ENCODE assay signal across 8 cellular contexts in genomic region chr10:61000769-61001730, GRCh38. TPM values are rescaled to one million over a fixed set of nuclear protein-coding genes. Genes with fewer than 3 reads are reported as not detected.
DNase-seq lines count a peak whose midpoint lies in the region; ATAC-seq and TF ChIP-seq lines count a peak whose summit lies in the region.

No MANE protein-coding gene starts in this region.

- TF ChIP-seq CTCF in adrenal gland (IDR thresholded peaks at IDR 0.05): no peak

- no peak for TF ChIP-seq POLR2A in adrenal gland (IDR thresholded peaks at IDR 0.05)

- peaks cover 0 to 8% of the 10 kb centered on the region in 2 donors for H3K4me1 ChIP-seq in adrenal gland (replicated peaks in 1 of 2)

- ATAC-seq in HG03439 (IDR thresholded peaks at IDR 0.05; ENCODE audit: unreplicated experiment) (no peak), GM18511 (IDR thresholded peaks at IDR 0.05; ENCODE audit: unreplicated experiment) (no peak)

- WGBS in adrenal gland, 4 donors: 3 to 18% (median 8%) methylated on average over 17 to 78 of the region's 78 CpGs

- peak overlapping the region in 2 of 4 donors; percentile 21 to 88 for H3K4me3 ChIP-seq in adrenal gland

- intact Hi-C loops in adrenal gland (cut with DNase I): no loop called here

- H3K9me3 ChIP-seq in adrenal gland (replicated peaks in 1 of 3): no peaks in the 10 kb centered on the region

- no peaks in the 10 kb centered on the region for H3K27me3 ChIP-seq in adrenal gland

- DNase-seq in AG08395 (ENCODE audit: low spot score): peak; percentile 19
- peak; percentile 20 for DNase-seq in HPDE6-E6E7 (ENCODE audit: extremely low spot score)
- peak; percentile 25 to 54 (median 40) for DNase-seq in adrenal gland
- peak; percentile 36 for DNase-seq in hepatic stellate cell (ENCODE audit: low spot score)
- DNase-seq in renal cortical epithelial cell (ENCODE audit: low read depth): peak; percentile 3
- no peak for DNase-seq in SKM-1 (lab: John Stamatoyannopoulos, UW; ENCODE audit: unreplicated experiment)

- no peak overlapping the region for H3K27ac ChIP-seq in adrenal gland

- no peaks in the 10 kb centered on the region for H3K36me3 ChIP-seq in adrenal gland (replicated peaks in 1 of 2)

RNA-seq across cellular contexts. Expression of gene RHOBTB1, which starts 57.1 kb away (rescaled TPM):
- total RNA-seq in adrenal gland (10 to 100 TPM; 16.0 to 46.6 (median 30.3) TPM), renal cortical epithelial cell (23.2 and 32.3 TPM in 2 replicates)
- 10 to 100 TPM in 2 of 3 donors, 1 to 10 TPM in 1; 7.9 to 17.8 (median 16.2) TPM for polyA plus RNA-seq in adrenal gland
